In genomic region chr22:32281092-32281491, GRCh38 we compare ENCODE assay signal across 18 cellular contexts. TPM values are rescaled to one million over a fixed set of nuclear protein-coding genes. Genes with fewer than 3 reads are reported as not detected.
DNase-seq lines count a peak whose midpoint lies in the region; ATAC-seq, FAIRE-seq and TF ChIP-seq lines count a peak whose summit lies in the region.
"Had no signal": no experiment of that assay in that cellular context is flagged by ENCODE, and none has a peak within 500 bp of the region (broad histone marks: within the 10 kb centered on the region; RNA-seq: fewer than 3 reads in every experiment).

No MANE protein-coding gene starts in this region.

- peaks cover 2% of the 10 kb centered on the region for H3K36me3 Mint-ChIP-seq in astrocyte (ENCODE audit: low read depth, unreplicated experiment)

- peak overlapping the region; percentile 8 for H3K4me3 Mint-ChIP-seq in astrocyte (ENCODE audit: unreplicated experiment)

- ATAC-seq in left ventricle myocardium superior: no peak
- ATAC-seq: Panc1 had no signal

- H3K4me1 ChIP-seq in astrocyte (ENCODE audit: insufficient read depth, low read length) (no peaks in the 10 kb centered on the region), keratinocyte (ENCODE audit: control insufficient read depth, extremely low read depth, insufficient read depth, low read length) (peaks cover 13% of the 10 kb centered on the region), MM.1S (ENCODE audit: low read length) (no peaks in the 10 kb centered on the region)

- DNase-seq in AG08395 (ENCODE audit: low spot score) (peak; percentile 3), HFF-Myc (ENCODE audit: extremely low read depth, low read depth) (peak; percentile 14), astrocyte (ENCODE audit: low read depth) (peak; percentile 57), keratinocyte (ENCODE audit: low read depth, low spot score) (peak; percentile 63), mesenteric fat pad (ENCODE audit: low spot score) (no peak), MM.1S (no peak), left ventricle myocardium superior (no peak), cerebellum (ENCODE audit: low spot score) (no peak)
- DNase-seq: H7; NCI-H1092 treated with DMSO at 0.1 percent for 48 hours; stimulated activated CD4-positive, alpha-beta T cell treated with anti-CD3 and anti-CD28 coated beads, Interleukin-2, amount 100 ng/mL, for 48 hours; T-helper 2 cell had no signal

- intact Hi-C loops in left ventricle myocardium superior (cut with micrococcal nuclease): no loop called here

- peaks cover 18% of the 10 kb centered on the region for H3K27me3 Mint-ChIP-seq in astrocyte (ENCODE audit: low read depth, unreplicated experiment)

- H3K9ac ChIP-seq in astrocyte (ENCODE audit: low read length) (no peak overlapping the region), keratinocyte (ENCODE audit: control insufficient read depth, extremely low read depth, insufficient read depth, low read length) (no peak overlapping the region), MM.1S (ENCODE audit: low read length) (no peak overlapping the region)

- H3K27me3 ChIP-seq in astrocyte (ENCODE audit: insufficient read depth, low read length) (no peaks in the 10 kb centered on the region), keratinocyte (ENCODE audit: control insufficient read depth, extremely low read depth, insufficient read depth, low read length) (peaks cover 5% of the 10 kb centered on the region), MM.1S (replicated peaks; ENCODE audit: insufficient read depth, low read length) (no peaks in the 10 kb centered on the region)

- H4K20me1 ChIP-seq in astrocyte (ENCODE audit: insufficient read depth, low read length) (no peaks in the 10 kb centered on the region), keratinocyte (ENCODE audit: control insufficient read depth, extremely low read depth, insufficient read depth, low read length) (no peaks in the 10 kb centered on the region), MM.1S (ENCODE audit: insufficient read depth, low read length) (no peaks in the 10 kb centered on the region)

- H3K4me2 ChIP-seq in astrocyte (ENCODE audit: low read length): peak overlapping the region; percentile 43
- H3K4me2 ChIP-seq in keratinocyte (ENCODE audit: control insufficient read depth, extremely low read depth, insufficient read depth, low read depth, low read length): peak overlapping the region; percentile 17
- no peak overlapping the region for H3K4me2 ChIP-seq in MM.1S (ENCODE audit: low read depth, low read length)

- no peak overlapping the region for H3K27ac Mint-ChIP-seq in astrocyte (ENCODE audit: unreplicated experiment)
- H3K27ac Mint-ChIP-seq: activated T-helper 2 cell treated with anti-CD3 and anti-CD28 coated beads, Interferon-gamma antibody, Interleukin-2, Interleukin-4, amounts not matched to agents 10 μg/mL and 5 μg/mL and 100 μg/mL, durations not matched to agents 14 hours and 24 hours and 36 hours had no signal

- H3K4me3 ChIP-seq in HFF-Myc (replicated peaks; ENCODE audit: low read depth, low read length) (no peak overlapping the region), astrocyte (ENCODE audit: insufficient read depth, low read depth, low read length) (no peak overlapping the region), keratinocyte (ENCODE audit: control insufficient read depth in 2 of 3, extremely low read depth in 1 of 3, insufficient read depth in 2 of 3, low read depth in 1 of 3, low read length in 3 of 3) (no peak overlapping the region), MM.1S (ENCODE audit: low read length) (no peak overlapping the region)

- no peaks in the 10 kb centered on the region for H3K9me3 ChIP-seq in astrocyte (ENCODE audit: insufficient read depth, low read depth, low read length)
- H3K9me3 ChIP-seq in keratinocyte (ENCODE audit: control insufficient read depth, low read depth, low read length): no peaks in the 10 kb centered on the region
- no peaks in the 10 kb centered on the region for H3K9me3 ChIP-seq in MM.1S (replicated peaks; ENCODE audit: insufficient read depth, low read length)

- peak overlapping the region; percentile 34 for H2AFZ ChIP-seq in astrocyte (ENCODE audit: low read depth, low read length)
- H2AFZ ChIP-seq in keratinocyte (ENCODE audit: control insufficient read depth, low read length): no peak overlapping the region
- H2AFZ ChIP-seq in MM.1S (ENCODE audit: low read length): no peak overlapping the region

- no peak for TF ChIP-seq CTCF in HFF-Myc (IDR thresholded peaks at IDR 0.05; ENCODE audit: low read depth, low read length, missing control alignments)
- no peak for TF ChIP-seq CTCF in astrocyte (IDR thresholded peaks at IDR 0.05; ENCODE audit: insufficient read depth, low read depth, low read length)
- no peak for TF ChIP-seq CTCF in keratinocyte (optimal IDR thresholded peaks at IDR 0.05 in 1 of 3, IDR thresholded peaks at IDR 0.05 in 1 of 3, conservative IDR thresholded peaks at IDR 0.05 in 1 of 3; ENCODE audit: extremely low read depth in 1 of 3, insufficient read depth in 2 of 3, low read length in 3 of 3)
- TF ChIP-seq CTCF in MM.1S (IDR thresholded peaks at IDR 0.05; ENCODE audit: low read length): no peak

- H3K27ac ChIP-seq in astrocyte (ENCODE audit: low read depth, low read length): no peak overlapping the region
- no peak overlapping the region for H3K27ac ChIP-seq in keratinocyte (ENCODE audit: control insufficient read depth, insufficient read depth, low read length)
- no peak overlapping the region for H3K27ac ChIP-seq in MM.1S (ENCODE audit: low read length)

- no peaks in the 10 kb centered on the region for H3K9me1 ChIP-seq in keratinocyte (ENCODE audit: control insufficient read depth, extremely low read depth, insufficient read depth, low read length)

- H3K9me2 ChIP-seq in MM.1S (replicated peaks; ENCODE audit: insufficient read depth, low read length): no peaks in the 10 kb centered on the region

- no peaks in the 10 kb centered on the region for H3K36me3 ChIP-seq in astrocyte (ENCODE audit: insufficient read depth, low read length)
- H3K36me3 ChIP-seq in keratinocyte (ENCODE audit: control insufficient read depth in 2 of 2, extremely low read depth in 1 of 2, insufficient read depth in 2 of 2, low read length in 2 of 2): no peaks in the 10 kb centered on the region
- H3K36me3 ChIP-seq in MM.1S (replicated peaks; ENCODE audit: insufficient read depth, low read length): no peaks in the 10 kb centered on the region

- H3K4me1 Mint-ChIP-seq in astrocyte (ENCODE audit: low read depth, unreplicated experiment): no peaks in the 10 kb centered on the region

- no peaks in the 10 kb centered on the region for H3K9me3 Mint-ChIP-seq in astrocyte (ENCODE audit: unreplicated experiment)
- H3K9me3 Mint-ChIP-seq: activated T-helper 2 cell treated with anti-CD3 and anti-CD28 coated beads, Interferon-gamma antibody, Interleukin-2, Interleukin-4, amounts not matched to agents 10 μg/mL and 5 μg/mL and 100 μg/mL, durations not matched to agents 14 hours and 24 hours and 36 hours had no signal

- H3K79me2 ChIP-seq in astrocyte (ENCODE audit: insufficient read depth, low read length): no peaks in the 10 kb centered on the region
- H3K79me2 ChIP-seq in keratinocyte (ENCODE audit: control insufficient read depth, insufficient read depth, low read length): no peaks in the 10 kb centered on the region
- no peaks in the 10 kb centered on the region for H3K79me2 ChIP-seq in MM.1S (ENCODE audit: low read length)

- FAIRE-seq in astrocyte (lab: Jason Lieb, UNC): no peak
- peak; percentile 89 for FAIRE-seq in keratinocyte (lab: Jason Lieb, UNC)
- FAIRE-seq: G401.6 had no signal

- dilution Hi-C loops in keratinocyte (cut with MboI; ENCODE audit: extremely low pct_ligation_motif_present, low sequenced_read_pairs): no loop called here

- no peaks in the 10 kb centered on the region for H3F3A ChIP-seq in MM.1S (ENCODE audit: insufficient read depth, low read length)

RNA-seq across cellular contexts. Expression of gene SLC5A4, which starts 25.9 kb away (rescaled TPM):
- total RNA-seq in astrocyte: 0.14 TPM in 1 of 2 replicates, not detected in the other
- polyA plus RNA-seq in keratinocyte: not detected in 3 replicates
- polyA plus RNA-seq in keratinocyte (2011; ENCODE audit: low read depth): not detected
- not detected in 2 replicates for polyA plus RNA-seq in keratinocyte (2011; cell fraction: cytosol; rRNA removed)
- not detected in 2 replicates for polyA plus RNA-seq in keratinocyte (2011; cell fraction: nucleus; rRNA removed)
- not detected in 2 replicates for polyA plus RNA-seq in keratinocyte (2012; ENCODE audit: low replicate concordance)
- polyA minus RNA-seq in keratinocyte: not detected in 3 replicates
- not detected for polyA minus RNA-seq in keratinocyte (2011; cell fraction: cytosol; rRNA and poly(A)+ RNA removed)
- not detected in 2 replicates for polyA minus RNA-seq in keratinocyte (2011; cell fraction: nucleus; rRNA and poly(A)+ RNA removed)
- 1.1 TPM for total RNA-seq in mesenteric fat pad
- not detected for total RNA-seq in left ventricle myocardium superior
- total RNA-seq in cerebellum: 0.73 TPM
- total RNA-seq: activated T-helper 2 cell treated with anti-CD3 and anti-CD28 coated beads, Interferon-gamma antibody, Interleukin-2, Interleukin-4, amounts not matched to agents 10 μg/mL and 5 μg/mL and 100 μg/mL, durations not matched to agents 14 hours and 24 hours and 36 hours; H7; HT-29; NCI-H460 had no signal
- polyA plus RNA-seq: BJ had no signal

Comparison
In these comparisons a context has a peak if more than half of its experiments do, and no peak if none do; other contexts are left out.
1. DNase-seq: peak in AG08395 (single experiment), HFF-Myc (single experiment), astrocyte (single experiment) and keratinocyte (single experiment); none in mesenteric fat pad (single experiment), MM.1S (single experiment), left ventricle myocardium superior (single experiment) and cerebellum (single experiment).